14 cellular contexts compared by ENCODE assay signal in genomic region chr17:82805254-82805653, GRCh38. TPM values are rescaled to one million over a fixed set of nuclear protein-coding genes. Genes with fewer than 3 reads are reported as not detected.
DNase-seq lines count a peak whose midpoint lies in the region; ATAC-seq and TF ChIP-seq lines count a peak whose summit lies in the region.
"Had no signal": no experiment of that assay in that cellular context is flagged by ENCODE, and none has a peak within 500 bp of the region (broad histone marks: within the 10 kb centered on the region; RNA-seq: fewer than 3 reads in every experiment).

No MANE protein-coding gene starts in this region.

- H3K4me3 Mint-ChIP-seq in Caco-2 (ENCODE audit: unreplicated experiment), result no peak overlapping the region
- H3K4me3 Mint-ChIP-seq: H9 had no signal

- peaks cover 14% of the 10 kb centered on the region for H3K9me3 Mint-ChIP-seq in Caco-2 (ENCODE audit: unreplicated experiment)

- WGBS in esophagus, 2 donors, result 85% methylated on average over 13 of the region's 13 CpGs
- WGBS in stomach, 5 donors, result 82 to 91% (median 85%) methylated on average over 13 of the region's 13 CpGs

- H3K4me1 ChIP-seq in adipocyte (ENCODE audit: control insufficient read depth, insufficient read depth, low read length) (peaks cover 19% of the 10 kb centered on the region), esophagus (ENCODE audit: control insufficient read depth in 2 of 2, insufficient read depth in 2 of 2, low read length in 1 of 2) (peaks cover 3 to 6% of the 10 kb centered on the region in 2 donors), mucosa of descending colon (ENCODE audit: low read depth) (no peaks in the 10 kb centered on the region), stomach (peaks cover 3 to 17% (median 13%) of the 10 kb centered on the region in 4 donors), Caco-2 (no peaks in the 10 kb centered on the region)

- TF ChIP-seq CTCF in mucosa of descending colon (IDR thresholded peaks at IDR 0.05) (no peak), stomach (IDR thresholded peaks at IDR 0.05) (no peak), Caco-2 (IDR thresholded peaks at IDR 0.05; ENCODE audit: insufficient read depth in 1 of 2, low read depth in 1 of 2, low read length in 1 of 2, severe bottlenecking in 1 of 2, unreplicated experiment in 1 of 2) (no peak)

- H3K27me3 ChIP-seq in adipocyte (replicated peaks; ENCODE audit: control insufficient read depth, insufficient read depth, low read length) (no peaks in the 10 kb centered on the region), esophagus (ENCODE audit: control insufficient read depth in 1 of 2, insufficient read depth in 2 of 2, low read length in 2 of 2) (no peaks in the 10 kb centered on the region), stomach (no peaks in the 10 kb centered on the region), Caco-2 (replicated peaks; ENCODE audit: control insufficient read depth, insufficient read depth, low read length) (no peaks in the 10 kb centered on the region)

- H3K4me3 ChIP-seq in adipocyte (ENCODE audit: low read length) (peak overlapping the region; percentile 24), esophagus (ENCODE audit: low read depth in 1 of 2, low read length in 2 of 2) (no peak overlapping the region), mucosa of descending colon (no peak overlapping the region), stomach (peak overlapping the region in 1 of 4 donors; percentile 9), Caco-2 (ENCODE audit: low read depth, low read length) (no peak overlapping the region)
- H3K4me3 ChIP-seq: BLaER1 treated with 17β-estradiol and CSF1 and Interleukin-3, amounts not matched to agents 10 nM and 100 nM had no signal

- POLR2A ChIA-PET in Caco-2 (lab: Charles Lee), result no interaction called here

- H3K36me3 ChIP-seq in adipocyte (ENCODE audit: control insufficient read depth, insufficient read depth, low read length, severe bottlenecking) (no peaks in the 10 kb centered on the region), esophagus (ENCODE audit: control insufficient read depth in 2 of 2, insufficient read depth in 2 of 2, low read length in 1 of 2) (peaks cover 0 to 34% of the 10 kb centered on the region in 2 donors), mucosa of descending colon (ENCODE audit: low read depth) (no peaks in the 10 kb centered on the region), stomach (peaks cover 8 to 60% (median 56%) of the 10 kb centered on the region in 4 donors), Caco-2 (ENCODE audit: control insufficient read depth, insufficient read depth, low read length) (peaks cover 3% of the 10 kb centered on the region)

- no TSS peak for BruUV-seq in Caco-2 (replicated peaks; lab: Mats Ljungman, UMichigan)

- CTCF ChIA-PET in Caco-2 (lab: Charles Lee), result no interaction called here

- H3K4me1 Mint-ChIP-seq in Caco-2 (ENCODE audit: low read depth, unreplicated experiment), result no peaks in the 10 kb centered on the region

- H3K27me3 Mint-ChIP-seq in Caco-2 (ENCODE audit: insufficient read depth, unreplicated experiment), result no peaks in the 10 kb centered on the region

- peaks cover 27% of the 10 kb centered on the region for H3K36me3 Mint-ChIP-seq in Caco-2 (ENCODE audit: insufficient read depth, unreplicated experiment)

- no peak for ATAC-seq in mucosa of descending colon

- peak overlapping the region; percentile 45 to 63 for H3K27ac ChIP-seq in esophagus (ENCODE audit: low read depth in 2 of 2, low read length in 1 of 2)
- peak overlapping the region in 4 of 5 donors; percentile 40 to 81 (median 48) for H3K27ac ChIP-seq in stomach
- H3K27ac ChIP-seq: BLaER1 treated with 17β-estradiol and CSF1 and Interleukin-3, amounts not matched to agents 10 nM and 100 nM had no signal

- DNase-seq in adipocyte (ENCODE audit: low read depth), result no peak
- DNase-seq in mucosa of descending colon, result peak in 2 of 3 donors; percentile 6 to 39
- no peak for DNase-seq in stomach
- DNase-seq in Caco-2, result no peak
- DNase-seq in 8988T, result no peak
- no peak for DNase-seq in stimulated activated CD4-positive, alpha-beta T cell treated with anti-CD3 and anti-CD28 coated beads, Interleukin-2, amount 100 ng/mL, for 48 hours
- DNase-seq in activated CD4-positive, alpha-beta T cell treated with anti-CD3 and anti-CD28 coated beads for 1 hour, result no peak
- DNase-seq: H9, NCI-H1930, NCI-H2171 treated with DMSO at 0.1 percent for 48 hours, NCI-H774 had no signal

- peak overlapping the region; percentile 14 for H3K9ac ChIP-seq in adipocyte (ENCODE audit: low read length)
- H3K9ac ChIP-seq: BLaER1 treated with 17β-estradiol and CSF1 and Interleukin-3, amounts not matched to agents 10 nM and 100 nM had no signal

- intact Hi-C loops in mucosa of descending colon (cut with DNase I, micrococcal nuclease) (no loop called here), stomach (cut with DNase I; ENCODE audit: low total_unique reads) (no loop called here), Caco-2 (cut with micrococcal nuclease; ENCODE audit: unreplicated experiment) (no loop called here)

- H3K9me3 ChIP-seq in adipocyte (ENCODE audit: control insufficient read depth, low read length) (no peaks in the 10 kb centered on the region), esophagus (ENCODE audit: control insufficient read depth in 2 of 2, insufficient read depth in 1 of 2, low read depth in 1 of 2, low read length in 1 of 2) (peaks cover 3 to 4% of the 10 kb centered on the region in 2 donors), mucosa of descending colon (no peaks in the 10 kb centered on the region), stomach (no peaks in the 10 kb centered on the region), Caco-2 (no peaks in the 10 kb centered on the region)

- no peak overlapping the region for H3K27ac Mint-ChIP-seq in Caco-2 (ENCODE audit: unreplicated experiment)

- no peak for TF ChIP-seq POLR2A in stomach (IDR thresholded peaks at IDR 0.05)

- TF ChIP-seq EP300 in stomach (IDR thresholded peaks at IDR 0.05), result no peak

RNA-seq across cellular contexts. Expression of gene ZNF750, which starts 34.6 kb away (rescaled TPM):
- 100 to 1,000 TPM in 1 of 2 donors, 10 to 100 TPM in 1; 30.2 to 111 TPM for polyA plus RNA-seq in esophagus
- total RNA-seq in mucosa of descending colon, result not detected
- not detected for total RNA-seq in stomach
- polyA plus RNA-seq in stomach, result 1 to 10 TPM in 1 of 3 donors, not detected in 2; 9.5 TPM
- 0.14 and 0.19 TPM in 2 replicates for total RNA-seq in Caco-2 (2022)
- total RNA-seq: H9, NCI-H460 had no signal

RNA-seq across cellular contexts. Expression of gene TBCD, which starts 53.4 kb away (rescaled TPM):
- polyA plus RNA-seq in esophagus (10 to 100 TPM; 54.4 to 62.8 TPM), stomach (100 to 1,000 TPM in 1 of 3 donors, 10 to 100 TPM in 2; 69.3 to 110 (median 75.3) TPM)
- total RNA-seq in mucosa of descending colon (10 to 100 TPM; 41.3 to 76.0 (median 55.4) TPM), stomach (100 to 1,000 TPM in 3 of 5 donors, 10 to 100 TPM in 2; 51.2 to 155 (median 104) TPM), Caco-2 (2022) (94.6 and 108 TPM in 2 replicates)

Comparison
In these comparisons a context has a peak if more than half of its experiments do, and no peak if none do; other contexts are left out.
1. DNase-seq: peak in mucosa of descending colon (2 of 3); none in adipocyte (single experiment), stomach (single experiment), Caco-2 (0 of 2), 8988T (single experiment), stimulated activated CD4-positive, alpha-beta T cell treated with anti-CD3 and anti-CD28 coated beads, Interleukin-2, amount 100 ng/mL, for 48 hours (0 of 2) and activated CD4-positive, alpha-beta T cell treated with anti-CD3 and anti-CD28 coated beads for 1 hour (single experiment).